ENCODE assay signal across 27 cellular contexts in the genomic region with DNA sequence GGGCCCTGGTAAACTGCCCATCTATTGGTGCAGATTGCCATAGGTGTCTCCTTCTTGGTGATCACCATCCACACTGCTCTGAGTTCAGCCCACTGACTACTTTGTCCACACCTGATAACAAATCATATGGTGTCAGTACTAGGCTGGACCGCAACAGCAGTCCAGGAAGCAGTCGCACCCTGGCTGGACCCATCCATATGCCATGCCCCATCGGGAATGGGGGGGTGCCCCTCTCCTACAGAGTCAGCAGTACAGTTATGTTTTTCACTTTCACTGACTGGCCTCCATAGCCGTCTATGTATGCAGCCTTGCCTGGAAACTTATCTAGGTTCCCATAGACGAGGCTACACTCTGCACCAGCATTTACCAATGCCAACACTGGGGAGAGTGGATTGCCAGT.
"Had no signal": no experiment of that assay in that cellular context is flagged by ENCODE, and none has a peak within 500 bp of the region (broad histone marks: within the 10 kb centered on the region; RNA-seq: fewer than 3 reads in every experiment).

No MANE protein-coding gene starts in this region.

- H3K4me3 ChIP-seq: neural progenitor cell, ovary, psoas muscle, right lobe of liver, sigmoid colon, stomach, suprapubic skin, testis, tibial artery, transverse colon, vagina had no signal

- H3K4me3 Mint-ChIP-seq: natural killer cell; nephron; neural progenitor cell; stimulated activated effector memory CD8-positive, alpha-beta T cell treated with anti-CD3 and anti-CD28 coated beads, Interleukin-12 subunit alpha, Interleukin-12 subunit beta, amount 100 ng/mL, for 72 hours; stimulated activated naive B cell treated with anti-CD40 and anti-IgM and Interleukin-4, amounts not matched to agents 10 μg/mL and 1 μg/mL and 100 μg/mL, for 72 hours; stimulated activated naive CD8-positive, alpha-beta T cell treated with anti-CD3 and anti-CD28 coated beads, Interleukin-15, Interleukin-2, amounts not matched to agents 100 ng/mL and 50 ng/mL, for 24 hours; type B pancreatic cell had no signal

- H3K27me3 Mint-ChIP-seq: progenitor cell of endocrine pancreas; stimulated activated naive B cell treated with anti-CD40 and anti-IgM and Interleukin-4, amounts not matched to agents 10 μg/mL and 1 μg/mL and 100 μg/mL, for 72 hours; stimulated activated naive CD8-positive, alpha-beta T cell treated with anti-CD3 and anti-CD28 coated beads, Interleukin-15, Interleukin-2, amounts not matched to agents 100 ng/mL and 50 ng/mL, for 24 hours; type B pancreatic cell had no signal

- H3K4me1 Mint-ChIP-seq: natural killer cell; nephron; neural progenitor cell; stimulated activated effector memory CD8-positive, alpha-beta T cell treated with anti-CD3 and anti-CD28 coated beads, Interleukin-12 subunit alpha, Interleukin-12 subunit beta, amount 100 ng/mL, for 72 hours; stimulated activated naive B cell treated with anti-CD40 and anti-IgM and Interleukin-4, amounts not matched to agents 10 μg/mL and 1 μg/mL and 100 μg/mL, for 72 hours had no signal

- H3K4me1 ChIP-seq: neural progenitor cell, parathyroid adenoma, psoas muscle, right lobe of liver, sigmoid colon, stomach, suprapubic skin, testis, tibial artery, transverse colon, vagina had no signal

- H3K79me2 ChIP-seq: parathyroid adenoma had no signal

- DNase-seq: natural killer cell; occipital lobe; ovary; psoas muscle; right cardiac atrium; right lobe of liver; sigmoid colon; small intestine; stimulated activated CD4-positive, alpha-beta T cell treated with anti-CD3 and anti-CD28 coated beads, Interleukin-15, amount 100 ng/mL, for 24 hours; stimulated activated CD4-positive, alpha-beta T cell treated with anti-CD3 and anti-CD28 coated beads, Interleukin-2, amount 100 ng/mL, for 24 hours; stimulated activated CD4-positive, alpha-beta T cell treated with anti-CD3 and anti-CD28 coated beads, Interleukin-2, amount 100 ng/mL, for 48 hours; stimulated activated CD4-positive, alpha-beta T cell treated with anti-CD3 and anti-CD28 coated beads, Interleukin-4, amount 100 ng/mL, for 24 hours; stimulated activated naive B cell treated with anti-CD40 and anti-IgM and Interleukin-4, amounts not matched to agents 10 μg/mL and 1 μg/mL and 100 μg/mL, for 72 hours; stimulated activated naive CD4-positive, alpha-beta T cell treated with Interleukin-2 at 50 U/mL for 16 hours; stomach; testis; tibial artery; transverse colon had no signal

- H3K36me3 Mint-ChIP-seq: stimulated activated effector memory CD8-positive, alpha-beta T cell treated with anti-CD3 and anti-CD28 coated beads, Interleukin-12 subunit alpha, Interleukin-12 subunit beta, amount 100 ng/mL, for 72 hours; stimulated activated naive B cell treated with anti-CD40 and anti-IgM and Interleukin-4, amounts not matched to agents 10 μg/mL and 1 μg/mL and 100 μg/mL, for 72 hours; type B pancreatic cell had no signal

- H3K27ac ChIP-seq: neural progenitor cell, ovary, parathyroid adenoma, psoas muscle, right lobe of liver, sigmoid colon, stomach, suprapubic skin, testis, tibial artery, transverse colon, vagina had no signal

- H3K27ac Mint-ChIP-seq: natural killer cell; nephron; neural progenitor cell; progenitor cell of endocrine pancreas; stimulated activated effector memory CD8-positive, alpha-beta T cell treated with anti-CD3 and anti-CD28 coated beads, Interleukin-12 subunit alpha, Interleukin-12 subunit beta, amount 100 ng/mL, for 72 hours; stimulated activated naive B cell treated with anti-CD40 and anti-IgM and Interleukin-4, amounts not matched to agents 10 μg/mL and 1 μg/mL and 100 μg/mL, for 72 hours; stimulated activated naive CD8-positive, alpha-beta T cell treated with anti-CD3 and anti-CD28 coated beads, Interleukin-15, Interleukin-2, amounts not matched to agents 100 ng/mL and 50 ng/mL, for 24 hours had no signal

- ATAC-seq: natural killer cell; psoas muscle; right cardiac atrium; right lobe of liver; stimulated activated effector memory CD8-positive, alpha-beta T cell treated with anti-CD3 and anti-CD28 coated beads, Interleukin-12 subunit alpha, Interleukin-12 subunit beta, amount 100 ng/mL, for 72 hours; stimulated activated naive B cell treated with anti-CD40 and anti-IgM and Interleukin-4, amounts not matched to agents 10 μg/mL and 1 μg/mL and 100 μg/mL, for 72 hours had no signal

- H3K4me2 ChIP-seq: neural progenitor cell had no signal

- H2AFZ ChIP-seq: neural progenitor cell, parathyroid adenoma had no signal

- H3K9ac ChIP-seq: neural progenitor cell, parathyroid adenoma had no signal

- H3K36me3 ChIP-seq: neural progenitor cell, ovary, right lobe of liver, sigmoid colon, stomach, suprapubic skin, tibial artery, transverse colon, vagina had no signal

- H3K27me3 ChIP-seq: neural progenitor cell, ovary, right lobe of liver, sigmoid colon, stomach, suprapubic skin, testis, tibial artery, transverse colon, vagina had no signal

- H3K9me3 ChIP-seq: ovary, psoas muscle, right lobe of liver, sigmoid colon, stomach, suprapubic skin, testis, tibial artery, transverse colon, vagina had no signal
